In genomic region chr1:153956997-153957715, GRCh38 we compare ENCODE assay signal across 8 cellular contexts. TPM values are rescaled to one million over a fixed set of nuclear protein-coding genes. Genes with fewer than 3 reads are reported as not detected.
DNase-seq lines count a peak whose midpoint lies in the region; ATAC-seq and TF ChIP-seq lines count a peak whose summit lies in the region.

No MANE protein-coding gene starts in this region.

- peaks cover 64% of the 10 kb centered on the region for H3K79me2 ChIP-seq in Loucy (ENCODE audit: insufficient read depth, low read length)

- H3K4me1 ChIP-seq in Loucy (ENCODE audit: insufficient read depth, low read length, poor library complexity, severe bottlenecking) (peaks cover 52% of the 10 kb centered on the region), duodenal mucosa (ENCODE audit: control insufficient read depth in 1 of 2, insufficient read depth in 2 of 2, low read length in 2 of 2) (peaks cover 36 to 38% of the 10 kb centered on the region in 2 donors)

- no peaks in the 10 kb centered on the region for H3K9me3 Mint-ChIP-seq in natural killer cell

- H3K4me2 ChIP-seq in Loucy (ENCODE audit: low read depth, low read length, poor library complexity, severe bottlenecking), result peak overlapping the region; percentile 92

- no peak overlapping the region for H3K27ac ChIP-seq in duodenal mucosa (ENCODE audit: low read depth, low read length)

- H3K27me3 Mint-ChIP-seq in natural killer cell (ENCODE audit: low read depth in 2 of 2), result no peaks in the 10 kb centered on the region

- H3K36me3 ChIP-seq in Loucy (ENCODE audit: insufficient read depth, low read length) (peaks cover 10% of the 10 kb centered on the region; the same call in 1 of the 2 replicates), duodenal mucosa (ENCODE audit: control insufficient read depth in 1 of 2, insufficient read depth in 2 of 2, low read length in 2 of 2) (peaks cover 16 to 30% of the 10 kb centered on the region in 2 donors)

- no peak for TF ChIP-seq CTCF in AG09309 (IDR thresholded peaks at IDR 0.05; ENCODE audit: control insufficient read depth, insufficient read depth, low read depth, low read length, missing control alignments)
- TF ChIP-seq CTCF in Loucy (conservative IDR thresholded peaks at IDR 0.05; ENCODE audit: low read length), result no peak
- TF ChIP-seq CTCF in natural killer cell (IDR thresholded peaks at IDR 0.05), result no peak

- H3K27ac Mint-ChIP-seq in natural killer cell, result peak overlapping the region; percentile 82 to 92

- no peaks in the 10 kb centered on the region for H3K36me3 Mint-ChIP-seq in natural killer cell

- peak overlapping the region; percentile 85 for H3K9ac ChIP-seq in Loucy (ENCODE audit: low read depth, low read length, poor library complexity, severe bottlenecking)
- H3K9ac ChIP-seq in duodenal mucosa (ENCODE audit: low read depth in 1 of 2, low read length in 2 of 2), result peak overlapping the region; percentile 81 to 91

- H3K4me3 ChIP-seq in AG09309 (ENCODE audit: control insufficient read depth, low read depth, low read length) (peak overlapping the region; percentile 97), Loucy (ENCODE audit: low read length, poor library complexity, severe bottlenecking) (peak overlapping the region; percentile 91), duodenal mucosa (ENCODE audit: low read depth in 1 of 2, low read length in 2 of 2) (peak overlapping the region; percentile 91 to 100)

- DNase-seq in AG09309 (ENCODE audit: low read depth), result no peak
- no peak for DNase-seq in natural killer cell
- DNase-seq in DMS 273 treated with DMSO at 0.1 percent for 48 hours (lab: John Stamatoyannopoulos, UW), result no peak

- intact Hi-C loops in natural killer cell (cut with micrococcal nuclease), result no loop called here

- H3F3A ChIP-seq in Loucy (ENCODE audit: low read depth), result no peaks in the 10 kb centered on the region

- H3K9me2 ChIP-seq in Loucy (replicated peaks; ENCODE audit: low read depth, low read length), result no peaks in the 10 kb centered on the region

- H3K9me3 ChIP-seq in Loucy (ENCODE audit: insufficient read depth, low read depth, low read length) (no peaks in the 10 kb centered on the region), duodenal mucosa (ENCODE audit: control insufficient read depth in 1 of 2, low read length in 2 of 2) (no peaks in the 10 kb centered on the region)

- peaks cover 37% of the 10 kb centered on the region for H4K20me1 ChIP-seq in Loucy (ENCODE audit: insufficient read depth, low read length, poor library complexity, severe bottlenecking)

- peak overlapping the region; percentile 96 for H3K4me3 Mint-ChIP-seq in natural killer cell

- peaks cover 35 to 58% of the 10 kb centered on the region in 2 donors for H3K4me1 Mint-ChIP-seq in natural killer cell

- peak overlapping the region; percentile 76; the same call in 1 of the 2 replicates for H2AFZ ChIP-seq in Loucy (ENCODE audit: low read length)

- ATAC-seq in natural killer cell (no peak), GM21360 (IDR thresholded peaks at IDR 0.05; ENCODE audit: unreplicated experiment) (no peak), GM21529 (IDR thresholded peaks at IDR 0.05; ENCODE audit: unreplicated experiment) (no peak), HG03460 (IDR thresholded peaks at IDR 0.05; ENCODE audit: unreplicated experiment) (no peak)

- H3K27me3 ChIP-seq in Loucy (ENCODE audit: insufficient read depth, low read length, poor library complexity, severe bottlenecking) (no peaks in the 10 kb centered on the region), duodenal mucosa (ENCODE audit: control insufficient read depth in 1 of 2, insufficient read depth in 2 of 2, low read length in 2 of 2) (no peaks in the 10 kb centered on the region)

RNA-seq across cellular contexts. Expression of gene CRTC2, which starts 1.3 kb away (rescaled TPM):
- 100 to 1,000 TPM; 144 to 166 (median 154) TPM for total RNA-seq in natural killer cell

RNA-seq across cellular contexts. Expression of gene SLC39A1, which starts 6.2 kb away (rescaled TPM):
- 10 to 100 TPM; 20.7 to 21.5 (median 21.2) TPM for total RNA-seq in natural killer cell

RNA-seq across cellular contexts. Expression of gene CREB3L4, which starts 10.5 kb away (rescaled TPM):
- total RNA-seq in natural killer cell, result 10 to 100 TPM; 10.8 to 16.8 (median 10.9) TPM

RNA-seq across cellular contexts. Expression of gene DENND4B, which starts 10.6 kb away (rescaled TPM):
- 100 to 1,000 TPM; 244 to 322 (median 291) TPM for total RNA-seq in natural killer cell

RNA-seq across cellular contexts. Expression of gene JTB, which starts 20.3 kb away (rescaled TPM):
- 100 to 1,000 TPM in 2 of 3 donors, 10 to 100 TPM in 1; 96.9 to 107 (median 101) TPM for total RNA-seq in natural killer cell
